In genomic region chr10:86413046-86413728, GRCh38 we compare ENCODE assay signal across 8 cellular contexts. TPM values are rescaled to one million over a fixed set of nuclear protein-coding genes. Genes with fewer than 3 reads are reported as not detected.
DNase-seq lines count a peak whose midpoint lies in the region; ATAC-seq lines count a peak whose summit lies in the region.

No MANE protein-coding gene starts in this region.

- H3K4me1 Mint-ChIP-seq in T-helper 1 cell treated with Interleukin-12 subunit alpha and Interleukin-12 subunit beta and Interleukin-4 antibody, amounts not matched to agents 30 μg/mL and 1 μg/mL, for 36 hours (ENCODE audit: low read depth): peaks cover 32% of the 10 kb centered on the region
- peaks cover 20 to 24% of the 10 kb centered on the region in 2 donors for H3K4me1 Mint-ChIP-seq in natural killer cell treated with Interleukin-12 subunit alpha and Interleukin-12 subunit beta and Interleukin-15 and Interleukin-18, amount 100 ng/mL, for 72 hours (ENCODE audit: low read depth in 2 of 2)

- peaks cover 5% of the 10 kb centered on the region for H3K27me3 Mint-ChIP-seq in T-helper 1 cell treated with Interleukin-12 subunit alpha and Interleukin-12 subunit beta and Interleukin-4 antibody, amounts not matched to agents 30 μg/mL and 1 μg/mL, for 36 hours (ENCODE audit: low read depth)
- H3K27me3 Mint-ChIP-seq in natural killer cell treated with Interleukin-12 subunit alpha and Interleukin-12 subunit beta and Interleukin-15 and Interleukin-18, amount 100 ng/mL, for 72 hours: peaks cover 0 to 3% of the 10 kb centered on the region in 2 donors

- H3K9me3 Mint-ChIP-seq in T-helper 1 cell treated with Interleukin-12 subunit alpha and Interleukin-12 subunit beta and Interleukin-4 antibody, amounts not matched to agents 30 μg/mL and 1 μg/mL, for 36 hours: peaks cover 7% of the 10 kb centered on the region
- no peaks in the 10 kb centered on the region for H3K9me3 Mint-ChIP-seq in natural killer cell treated with Interleukin-12 subunit alpha and Interleukin-12 subunit beta and Interleukin-15 and Interleukin-18, amount 100 ng/mL, for 72 hours

- DNase-seq in A172 (ENCODE audit: low spot score): peak; percentile 51
- DNase-seq in natural killer cell treated with Interleukin-12 subunit alpha and Interleukin-12 subunit beta and Interleukin-15 and Interleukin-18, amount 100 ng/mL, for 72 hours (ENCODE audit: low spot score): no peak
- no peak for DNase-seq in DMS153 treated with DMSO at 0.1 percent for 48 hours (lab: John Stamatoyannopoulos, UW; ENCODE audit: unreplicated experiment)
- no peak for DNase-seq in stimulated activated CD4-positive, alpha-beta T cell treated with anti-CD3 and anti-CD28 coated beads, Interleukin-2, amount 100 ng/mL, for 48 hours
- DNase-seq in NCI-H2029 treated with DMSO at 0.1 percent for 48 hours (lab: John Stamatoyannopoulos, UW): no peak

- peaks cover 6% of the 10 kb centered on the region for H3K36me3 Mint-ChIP-seq in T-helper 1 cell treated with Interleukin-12 subunit alpha and Interleukin-12 subunit beta and Interleukin-4 antibody, amounts not matched to agents 30 μg/mL and 1 μg/mL, for 36 hours (ENCODE audit: low read depth)
- peaks cover 5% of the 10 kb centered on the region for H3K36me3 Mint-ChIP-seq in natural killer cell treated with Interleukin-12 subunit alpha and Interleukin-12 subunit beta and Interleukin-15 and Interleukin-18, amount 100 ng/mL, for 72 hours

- ATAC-seq in GM18909 (IDR thresholded peaks at IDR 0.05; ENCODE audit: poor library complexity, unreplicated experiment) (peak; percentile 76), HG03066 (IDR thresholded peaks at IDR 0.05; ENCODE audit: low read depth, unreplicated experiment) (peak; percentile 67)
- no peak for ATAC-seq in natural killer cell treated with Interleukin-12 subunit alpha and Interleukin-12 subunit beta and Interleukin-15 and Interleukin-18, amount 100 ng/mL, for 72 hours

- H3K4me3 Mint-ChIP-seq in T-helper 1 cell treated with Interleukin-12 subunit alpha and Interleukin-12 subunit beta and Interleukin-4 antibody, amounts not matched to agents 30 μg/mL and 1 μg/mL, for 36 hours: peak overlapping the region; percentile 25
- H3K4me3 Mint-ChIP-seq in natural killer cell treated with Interleukin-12 subunit alpha and Interleukin-12 subunit beta and Interleukin-15 and Interleukin-18, amount 100 ng/mL, for 72 hours: peak overlapping the region; percentile 39

- peak overlapping the region; percentile 86 for H3K27ac Mint-ChIP-seq in T-helper 1 cell treated with Interleukin-12 subunit alpha and Interleukin-12 subunit beta and Interleukin-4 antibody, amounts not matched to agents 30 μg/mL and 1 μg/mL, for 36 hours
- no peak overlapping the region for H3K27ac Mint-ChIP-seq in natural killer cell treated with Interleukin-12 subunit alpha and Interleukin-12 subunit beta and Interleukin-15 and Interleukin-18, amount 100 ng/mL, for 72 hours

RNA-seq across cellular contexts. Expression of gene GRID1, which starts 46.6 kb away (rescaled TPM):
- 4.9 and 5.2 TPM in 2 replicates for total RNA-seq in A172 (2014; rRNA removed; shearing (Covaris generic))
- not detected for total RNA-seq in natural killer cell treated with Interleukin-12 subunit alpha and Interleukin-12 subunit beta and Interleukin-15 and Interleukin-18, amount 100 ng/mL, for 72 hours

Comparison
In these comparisons a context has a peak if more than half of its experiments do, and no peak if none do; other contexts are left out.
1. ATAC-seq: peak in GM18909 (single experiment) and HG03066 (single experiment); none in natural killer cell treated with Interleukin-12 subunit alpha and Interleukin-12 subunit beta and Interleukin-15 and Interleukin-18, amount 100 ng/mL, for 72 hours (0 of 2).